30 cellular contexts compared by ENCODE assay signal in the genomic region with DNA sequence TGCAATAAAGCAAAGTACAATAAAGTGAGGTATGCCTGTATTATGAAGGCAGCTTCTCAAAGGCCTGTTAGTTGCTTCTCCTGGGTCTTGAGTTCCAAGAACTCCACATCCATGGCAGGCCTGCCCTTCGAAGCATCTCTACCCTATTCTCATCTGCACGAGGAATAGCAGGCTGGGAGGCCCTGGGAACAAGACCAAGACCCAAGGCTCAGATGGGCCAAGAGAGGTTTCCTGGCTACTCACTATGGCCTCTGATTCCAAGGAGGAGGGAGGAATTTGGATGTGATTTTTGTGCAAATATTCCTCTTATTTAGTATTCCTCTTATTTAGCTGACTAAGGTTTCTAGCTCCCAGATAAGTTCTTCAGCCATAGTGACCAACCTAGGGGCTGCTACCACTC.
"Had no signal": no experiment of that assay in that cellular context is flagged by ENCODE, and none has a peak within 500 bp of the region (broad histone marks: within the 10 kb centered on the region; RNA-seq: fewer than 3 reads in every experiment).

No MANE protein-coding gene starts in this region.

- DNase-seq: naive thymus-derived CD4-positive, alpha-beta T cell; natural killer cell; occipital lobe; ovary; posterior cingulate gyrus; right cardiac atrium; right lobe of liver; spleen; stimulated activated CD4-positive, alpha-beta T cell treated with anti-CD3 and anti-CD28 coated beads, Interleukin-12 subunit alpha, Interleukin-12 subunit beta, amount 100 ng/mL, for 4 hours; stimulated activated CD4-positive, alpha-beta T cell treated with anti-CD3 and anti-CD28 coated beads, Interleukin-1b, Interleukin-23, amount 100 ng/mL, for 48 hours; stimulated activated CD4-positive, alpha-beta T cell treated with anti-CD3 and anti-CD28 coated beads, Interleukin-4, amount 100 ng/mL, for 1 hour; stimulated activated CD4-positive, alpha-beta T cell treated with anti-CD3 and anti-CD28 coated beads, Interleukin-4, amount 100 ng/mL, for 4 hours; stimulated activated CD8-positive, alpha-beta memory T cell treated with anti-CD3 and anti-CD28 coated beads, Interleukin-4, amount 100 ng/mL, for 48 hours; stimulated activated naive CD4-positive, alpha-beta T cell; stimulated activated naive CD8-positive, alpha-beta T cell treated with anti-CD3 and anti-CD28 coated beads, Interleukin-15, amount 100 ng/mL, for 72 hours; stimulated activated naive CD8-positive, alpha-beta T cell treated with anti-CD3 and anti-CD28 coated beads, Interleukin-15, Interleukin-2, amounts not matched to agents 100 U/mL and 50 U/mL, for 24 hours; testis; tibial artery; transverse colon; upper lobe of right lung; uterus had no signal

- H3K4me1 Mint-ChIP-seq: naive thymus-derived CD4-positive, alpha-beta T cell; natural killer cell; nephron; neural progenitor cell; stimulated activated memory B cell treated with anti-CD40 and anti-IgM and Interleukin-4, amounts not matched to agents 10 μg/mL and 1 μg/mL and 100 μg/mL, for 72 hours; stimulated activated naive CD8-positive, alpha-beta T cell treated with anti-CD3 and anti-CD28 coated beads, Interleukin-15, amount 100 ng/mL, for 72 hours had no signal

- H3K27me3 ChIP-seq: neural progenitor cell, ovary, right lobe of liver, suprapubic skin, testis, tibial artery, transverse colon, upper lobe of right lung, uterus had no signal

- H3K4me3 Mint-ChIP-seq: naive thymus-derived CD4-positive, alpha-beta T cell; natural killer cell; nephron; neural progenitor cell; stimulated activated memory B cell treated with anti-CD40 and anti-IgM and Interleukin-4, amounts not matched to agents 10 μg/mL and 1 μg/mL and 100 μg/mL, for 72 hours; stimulated activated naive CD8-positive, alpha-beta T cell treated with anti-CD3 and anti-CD28 coated beads, Interleukin-15, amount 100 ng/mL, for 72 hours; type B pancreatic cell had no signal

- H3K27ac ChIP-seq: neural progenitor cell, ovary, parathyroid adenoma, right lobe of liver, skin epidermis, spleen, suprapubic skin, testis, tibial artery, transverse colon, upper lobe of right lung, uterus had no signal

- H3K27ac Mint-ChIP-seq: naive thymus-derived CD4-positive, alpha-beta T cell; natural killer cell; nephron; neural progenitor cell; progenitor cell of endocrine pancreas; stimulated activated memory B cell treated with anti-CD40 and anti-IgM and Interleukin-4, amounts not matched to agents 10 μg/mL and 1 μg/mL and 100 μg/mL, for 72 hours; stimulated activated naive CD8-positive, alpha-beta T cell treated with anti-CD3 and anti-CD28 coated beads, Interleukin-15, amount 100 ng/mL, for 72 hours; type B pancreatic cell had no signal

- H3K9me3 ChIP-seq: ovary, right lobe of liver, suprapubic skin, testis, tibial artery, transverse colon, upper lobe of right lung, uterus had no signal

- H3K4me1 ChIP-seq: neural progenitor cell, parathyroid adenoma, right lobe of liver, spleen, suprapubic skin, testis, tibial artery, transverse colon, upper lobe of right lung, uterus had no signal

- H3K4me3 ChIP-seq: neural progenitor cell, ovary, right lobe of liver, skin epidermis, smooth muscle cell, spleen, suprapubic skin, testis, tibial artery, transverse colon, upper lobe of right lung, uterus had no signal

- H3K27me3 Mint-ChIP-seq: progenitor cell of endocrine pancreas, type B pancreatic cell had no signal

- ATAC-seq: naive thymus-derived CD4-positive, alpha-beta T cell; natural killer cell; right lobe of liver; stimulated activated memory B cell treated with anti-CD40 and anti-IgM and Interleukin-4, amounts not matched to agents 10 μg/mL and 1 μg/mL and 100 μg/mL, for 72 hours; stimulated activated naive CD8-positive, alpha-beta T cell treated with anti-CD3 and anti-CD28 coated beads, Interleukin-15, amount 100 ng/mL, for 72 hours; stimulated activated naive CD8-positive, alpha-beta T cell treated with anti-CD3 and anti-CD28 coated beads, Interleukin-15, Interleukin-2, amounts not matched to agents 100 U/mL and 50 U/mL, for 24 hours; upper lobe of right lung had no signal

- H3K36me3 ChIP-seq: neural progenitor cell, ovary, right lobe of liver, spleen, suprapubic skin, tibial artery, transverse colon, upper lobe of right lung, uterus had no signal

- H3K36me3 Mint-ChIP-seq: naive thymus-derived CD4-positive, alpha-beta T cell; natural killer cell; neural progenitor cell; stimulated activated memory B cell treated with anti-CD40 and anti-IgM and Interleukin-4, amounts not matched to agents 10 μg/mL and 1 μg/mL and 100 μg/mL, for 72 hours had no signal
